1 cellular context compared by ENCODE assay signal in the genomic region with DNA sequence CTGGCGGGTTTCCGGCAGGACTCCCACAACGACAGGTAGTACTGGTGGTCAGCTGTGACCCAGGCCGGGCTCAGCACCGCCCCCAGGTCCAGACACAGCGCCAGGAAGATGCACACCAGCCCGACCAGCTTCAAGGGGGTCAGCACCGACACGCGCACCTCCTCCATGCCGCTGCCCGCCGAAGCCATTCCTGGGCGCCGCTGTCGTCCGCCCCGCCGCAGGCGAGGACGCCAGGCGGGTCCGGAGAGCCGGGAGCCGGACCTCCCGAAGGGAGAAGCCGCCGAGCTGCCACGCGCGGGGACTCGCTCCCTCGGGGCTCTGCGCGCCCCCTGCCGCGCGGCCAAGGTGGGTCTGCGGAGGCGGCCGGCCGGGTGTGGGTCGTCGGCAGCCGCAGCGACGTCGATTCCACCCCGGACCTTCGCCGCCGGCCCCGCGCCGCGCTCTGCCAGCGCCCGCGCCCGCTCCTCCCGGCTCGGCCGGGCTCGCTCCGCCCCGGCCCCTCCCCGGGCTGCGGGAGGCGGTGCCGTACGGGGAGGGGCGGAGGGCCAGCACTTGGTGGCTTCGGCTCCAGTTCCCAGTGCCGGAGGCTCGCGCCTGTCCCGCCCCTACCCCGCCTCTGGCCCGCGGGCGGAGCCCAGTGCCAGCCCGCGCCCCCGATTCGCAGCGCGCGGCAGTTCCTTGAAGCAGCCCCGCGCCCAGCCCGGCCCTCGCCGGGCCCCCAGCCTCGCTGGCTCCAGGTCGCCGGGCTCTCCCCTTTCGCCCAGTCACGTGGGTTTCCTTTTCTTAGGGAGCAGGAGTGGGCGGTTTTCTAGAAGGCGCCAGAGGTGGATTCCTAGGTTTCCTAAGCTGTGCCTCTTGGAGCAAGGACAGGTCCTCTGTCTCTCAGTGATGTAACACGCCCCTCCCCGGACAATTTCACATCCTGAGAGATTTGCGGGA.
A peak's percentile ranks its signal among the peaks of the same experiment; 100 is the strongest.
TF ChIP-seq lines count a peak whose summit lies in the region.

A gene (minus strand): TSS at position 444 of the 939 bp plus-strand sequence. CDS start 256 bp downstream, at position 188.

TF ChIP-seq in H1, 55 proteins besides CTCF, POLR2A, EP300 and RAD21:
- TF ChIP-seq TBP (IDR thresholded peaks at IDR 0.05; ENCODE audit: low read depth, low read length), result peak; percentile 29; the same call in 1 of the 2 replicates
- no peak for TF ChIP-seq RBBP5 (IDR thresholded peaks at IDR 0.05; ENCODE audit: borderline replicate concordance, low read depth, low read length)
- TF ChIP-seq TAF1 (IDR thresholded peaks at IDR 0.05; ENCODE audit: low read depth, low read length), result peak; percentile 86
- TF ChIP-seq HDAC6 (IDR thresholded peaks at IDR 0.05; ENCODE audit: low read depth, low read length), result no peak
- no peak for TF ChIP-seq ZNF274 (IDR thresholded peaks at IDR 0.05; ENCODE audit: borderline replicate concordance, extremely low read depth, low read length)
- no peak for TF ChIP-seq BCL11A (IDR thresholded peaks at IDR 0.05; ENCODE audit: low read depth in 2 of 2, low read length in 2 of 2)
- TF ChIP-seq CBX5 (IDR thresholded peaks at IDR 0.05; ENCODE audit: low read depth, low read length), result no peak
- TF ChIP-seq, protein P1, sequence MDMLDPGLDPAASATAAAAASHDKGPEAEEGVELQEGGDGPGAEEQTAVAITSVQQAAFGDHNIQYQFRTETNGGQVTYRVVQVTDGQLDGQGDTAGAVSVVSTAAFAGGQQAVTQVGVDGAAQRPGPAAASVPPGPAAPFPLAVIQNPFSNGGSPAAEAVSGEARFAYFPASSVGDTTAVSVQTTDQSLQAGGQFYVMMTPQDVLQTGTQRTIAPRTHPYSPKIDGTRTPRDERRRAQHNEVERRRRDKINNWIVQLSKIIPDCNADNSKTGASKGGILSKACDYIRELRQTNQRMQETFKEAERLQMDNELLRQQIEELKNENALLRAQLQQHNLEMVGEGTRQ (IDR thresholded peaks at IDR 0.05; ENCODE audit: low read length), result 0 out of 2 replicates have a peak, but pooled peaks have one; percentile 39
- TF ChIP-seq, protein P2, sequence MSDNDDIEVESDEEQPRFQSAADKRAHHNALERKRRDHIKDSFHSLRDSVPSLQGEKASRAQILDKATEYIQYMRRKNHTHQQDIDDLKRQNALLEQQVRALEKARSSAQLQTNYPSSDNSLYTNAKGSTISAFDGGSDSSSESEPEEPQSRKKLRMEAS (IDR thresholded peaks at IDR 0.05), result peak; percentile 50
- TF ChIP-seq CHD1 (IDR thresholded peaks at IDR 0.05; ENCODE audit: low read depth, low read length), result no peak
- TF ChIP-seq YY1 (IDR thresholded peaks at IDR 0.05; ENCODE audit: low read depth, low read length), result no peak
- no peak for TF ChIP-seq EZH2 (IDR thresholded peaks at IDR 0.05; ENCODE audit: low read depth, low read length, severe bottlenecking)
- TF ChIP-seq PHF8 (conservative IDR thresholded peaks at IDR 0.05; ENCODE audit: low read depth, low read length), result peak; percentile 62; the same call in 1 of the 2 replicates
- 0 out of 2 replicates have a peak, but pooled peaks have one; percentile 9 for TF ChIP-seq SP1 (IDR thresholded peaks at IDR 0.05; ENCODE audit: low read depth, low read length)
- TF ChIP-seq FOSL1 (IDR thresholded peaks at IDR 0.05; ENCODE audit: insufficient read depth, low read depth, low read length), result no peak
- TF ChIP-seq, protein P3, sequence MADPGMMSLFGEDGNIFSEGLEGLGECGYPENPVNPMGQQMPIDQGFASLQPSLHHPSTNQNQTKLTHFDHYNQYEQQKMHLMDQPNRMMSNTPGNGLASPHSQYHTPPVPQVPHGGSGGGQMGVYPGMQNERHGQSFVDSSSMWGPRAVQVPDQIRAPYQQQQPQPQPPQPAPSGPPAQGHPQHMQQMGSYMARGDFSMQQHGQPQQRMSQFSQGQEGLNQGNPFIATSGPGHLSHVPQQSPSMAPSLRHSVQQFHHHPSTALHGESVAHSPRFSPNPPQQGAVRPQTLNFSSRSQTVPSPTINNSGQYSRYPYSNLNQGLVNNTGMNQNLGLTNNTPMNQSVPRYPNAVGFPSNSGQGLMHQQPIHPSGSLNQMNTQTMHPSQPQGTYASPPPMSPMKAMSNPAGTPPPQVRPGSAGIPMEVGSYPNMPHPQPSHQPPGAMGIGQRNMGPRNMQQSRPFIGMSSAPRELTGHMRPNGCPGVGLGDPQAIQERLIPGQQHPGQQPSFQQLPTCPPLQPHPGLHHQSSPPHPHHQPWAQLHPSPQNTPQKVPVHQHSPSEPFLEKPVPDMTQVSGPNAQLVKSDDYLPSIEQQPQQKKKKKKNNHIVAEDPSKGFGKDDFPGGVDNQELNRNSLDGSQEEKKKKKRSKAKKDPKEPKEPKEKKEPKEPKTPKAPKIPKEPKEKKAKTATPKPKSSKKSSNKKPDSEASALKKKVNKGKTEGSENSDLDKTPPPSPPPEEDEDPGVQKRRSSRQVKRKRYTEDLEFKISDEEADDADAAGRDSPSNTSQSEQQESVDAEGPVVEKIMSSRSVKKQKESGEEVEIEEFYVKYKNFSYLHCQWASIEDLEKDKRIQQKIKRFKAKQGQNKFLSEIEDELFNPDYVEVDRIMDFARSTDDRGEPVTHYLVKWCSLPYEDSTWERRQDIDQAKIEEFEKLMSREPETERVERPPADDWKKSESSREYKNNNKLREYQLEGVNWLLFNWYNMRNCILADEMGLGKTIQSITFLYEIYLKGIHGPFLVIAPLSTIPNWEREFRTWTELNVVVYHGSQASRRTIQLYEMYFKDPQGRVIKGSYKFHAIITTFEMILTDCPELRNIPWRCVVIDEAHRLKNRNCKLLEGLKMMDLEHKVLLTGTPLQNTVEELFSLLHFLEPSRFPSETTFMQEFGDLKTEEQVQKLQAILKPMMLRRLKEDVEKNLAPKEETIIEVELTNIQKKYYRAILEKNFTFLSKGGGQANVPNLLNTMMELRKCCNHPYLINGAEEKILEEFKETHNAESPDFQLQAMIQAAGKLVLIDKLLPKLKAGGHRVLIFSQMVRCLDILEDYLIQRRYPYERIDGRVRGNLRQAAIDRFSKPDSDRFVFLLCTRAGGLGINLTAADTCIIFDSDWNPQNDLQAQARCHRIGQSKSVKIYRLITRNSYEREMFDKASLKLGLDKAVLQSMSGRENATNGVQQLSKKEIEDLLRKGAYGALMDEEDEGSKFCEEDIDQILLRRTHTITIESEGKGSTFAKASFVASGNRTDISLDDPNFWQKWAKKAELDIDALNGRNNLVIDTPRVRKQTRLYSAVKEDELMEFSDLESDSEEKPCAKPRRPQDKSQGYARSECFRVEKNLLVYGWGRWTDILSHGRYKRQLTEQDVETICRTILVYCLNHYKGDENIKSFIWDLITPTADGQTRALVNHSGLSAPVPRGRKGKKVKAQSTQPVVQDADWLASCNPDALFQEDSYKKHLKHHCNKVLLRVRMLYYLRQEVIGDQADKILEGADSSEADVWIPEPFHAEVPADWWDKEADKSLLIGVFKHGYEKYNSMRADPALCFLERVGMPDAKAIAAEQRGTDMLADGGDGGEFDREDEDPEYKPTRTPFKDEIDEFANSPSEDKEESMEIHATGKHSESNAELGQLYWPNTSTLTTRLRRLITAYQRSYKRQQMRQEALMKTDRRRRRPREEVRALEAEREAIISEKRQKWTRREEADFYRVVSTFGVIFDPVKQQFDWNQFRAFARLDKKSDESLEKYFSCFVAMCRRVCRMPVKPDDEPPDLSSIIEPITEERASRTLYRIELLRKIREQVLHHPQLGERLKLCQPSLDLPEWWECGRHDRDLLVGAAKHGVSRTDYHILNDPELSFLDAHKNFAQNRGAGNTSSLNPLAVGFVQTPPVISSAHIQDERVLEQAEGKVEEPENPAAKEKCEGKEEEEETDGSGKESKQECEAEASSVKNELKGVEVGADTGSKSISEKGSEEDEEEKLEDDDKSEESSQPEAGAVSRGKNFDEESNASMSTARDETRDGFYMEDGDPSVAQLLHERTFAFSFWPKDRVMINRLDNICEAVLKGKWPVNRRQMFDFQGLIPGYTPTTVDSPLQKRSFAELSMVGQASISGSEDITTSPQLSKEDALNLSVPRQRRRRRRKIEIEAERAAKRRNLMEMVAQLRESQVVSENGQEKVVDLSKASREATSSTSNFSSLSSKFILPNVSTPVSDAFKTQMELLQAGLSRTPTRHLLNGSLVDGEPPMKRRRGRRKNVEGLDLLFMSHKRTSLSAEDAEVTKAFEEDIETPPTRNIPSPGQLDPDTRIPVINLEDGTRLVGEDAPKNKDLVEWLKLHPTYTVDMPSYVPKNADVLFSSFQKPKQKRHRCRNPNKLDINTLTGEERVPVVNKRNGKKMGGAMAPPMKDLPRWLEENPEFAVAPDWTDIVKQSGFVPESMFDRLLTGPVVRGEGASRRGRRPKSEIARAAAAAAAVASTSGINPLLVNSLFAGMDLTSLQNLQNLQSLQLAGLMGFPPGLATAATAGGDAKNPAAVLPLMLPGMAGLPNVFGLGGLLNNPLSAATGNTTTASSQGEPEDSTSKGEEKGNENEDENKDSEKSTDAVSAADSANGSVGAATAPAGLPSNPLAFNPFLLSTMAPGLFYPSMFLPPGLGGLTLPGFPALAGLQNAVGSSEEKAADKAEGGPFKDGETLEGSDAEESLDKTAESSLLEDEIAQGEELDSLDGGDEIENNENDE (IDR thresholded peaks at IDR 0.05; ENCODE audit: insufficient replicate concordance, low read length), result no peak
- TF ChIP-seq ASH2L (IDR thresholded peaks at IDR 0.05; ENCODE audit: low read length), result no peak
- peak; percentile 21 for TF ChIP-seq KDM4A (IDR thresholded peaks at IDR 0.05; ENCODE audit: low read depth, low read length, severe bottlenecking)
- no peak for TF ChIP-seq SP4 (IDR thresholded peaks at IDR 0.05; ENCODE audit: low read length)
- peak; percentile 61 for TF ChIP-seq POLR2AphosphoS5 (IDR thresholded peaks at IDR 0.05; ENCODE audit: low read depth, low read length)
- no peak for TF ChIP-seq MAFK (IDR thresholded peaks at IDR 0.05; ENCODE audit: low read depth, low read length)
